ENCODE assay signal across 22 cellular contexts in genomic region chr4:88991746-88992145, GRCh38.
DNase-seq lines count a peak whose midpoint lies in the region; ATAC-seq and TF ChIP-seq lines count a peak whose summit lies in the region.
"Had no signal": no experiment of that assay in that cellular context is flagged by ENCODE, and none has a peak within 500 bp of the region (broad histone marks: within the 10 kb centered on the region; RNA-seq: fewer than 3 reads in every experiment).

No MANE protein-coding gene starts in this region.

- H3K27me3 Mint-ChIP-seq in Calu3 (ENCODE audit: unreplicated experiment) = no peaks in the 10 kb centered on the region

- no peak overlapping the region for H3K9ac ChIP-seq in IMR-90 (ENCODE audit: low read depth, low read length)

- in situ Hi-C loops in IMR-90 (cut with MboI; ENCODE audit: low sequenced_read_pairs) (no loop called here), brain microvascular endothelial cell (cut with HindIII; ENCODE audit: low pct_ligation_motif_present, low sequenced_read_pairs) (no loop called here)

- H2BK120ac ChIP-seq in IMR-90 (ENCODE audit: low read depth, low read length) = no peak overlapping the region

- H2BK20ac ChIP-seq in IMR-90 (ENCODE audit: low read depth, low read length) = no peak overlapping the region

- no peak overlapping the region for H2BK15ac ChIP-seq in IMR-90 (ENCODE audit: low read depth, low read length)

- H3K23ac ChIP-seq in IMR-90 (ENCODE audit: low read depth, low read length) = no peak overlapping the region

- H3K9me1 ChIP-seq in IMR-90 (ENCODE audit: insufficient read depth, low read length) = no peaks in the 10 kb centered on the region

- H4K8ac ChIP-seq in IMR-90 (ENCODE audit: low read depth in 2 of 2, low read length in 2 of 2) = no peak overlapping the region

- no peak for TF ChIP-seq POLR2A in IMR-90 (IDR thresholded peaks at IDR 0.05; ENCODE audit: low read depth, low read length)

- no peak overlapping the region for H2AK5ac ChIP-seq in IMR-90 (ENCODE audit: low read depth, low read length)

- ATAC-seq in IMR-90 (ENCODE audit: low read depth) (no peak), left lung (peak; percentile 27), omental fat pad (ENCODE audit: low FRiP score) (no peak)
- ATAC-seq in activated naive CD4-positive, alpha-beta T cell treated with anti-CD3 and anti-CD28 coated beads, Interleukin-2, amount 50 U/mL, for 72 hours = no peak
- ATAC-seq: activated CD4-positive, CD25-positive, alpha-beta regulatory T cell treated with anti-CD3 and anti-CD28 coated beads, Interleukin-2, amount 50 U/mL, for 24 hours had no signal

- H2BK5ac ChIP-seq in IMR-90 (ENCODE audit: low read depth, low read length, poor library complexity, severe bottlenecking) = no peak overlapping the region

- no peaks in the 10 kb centered on the region for H3K9me3 Mint-ChIP-seq in Calu3 (ENCODE audit: low read depth, unreplicated experiment)
- H3K9me3 Mint-ChIP-seq in activated naive CD4-positive, alpha-beta T cell treated with anti-CD3 and anti-CD28 coated beads, Interleukin-2, amount 50 U/mL, for 72 hours = no peaks in the 10 kb centered on the region
- H3K9me3 Mint-ChIP-seq: activated naive CD8-positive, alpha-beta T cell treated with anti-CD3 and anti-CD28 coated beads, Interleukin-2, amount 10 ng/mL, durations not matched to agents 7 days and 5 days; T-helper 2 cell treated with Interferon-gamma antibody and Interleukin-4, amounts not matched to agents 5 μg/mL and 100 μg/mL, for 36 hours had no signal

- no peak overlapping the region for H4K91ac ChIP-seq in IMR-90 (ENCODE audit: insufficient read depth, low read depth, low read length)

- no peaks in the 10 kb centered on the region for H3K36me3 Mint-ChIP-seq in Calu3 (ENCODE audit: insufficient read depth, unreplicated experiment)
- no peaks in the 10 kb centered on the region for H3K36me3 Mint-ChIP-seq in activated naive CD4-positive, alpha-beta T cell treated with anti-CD3 and anti-CD28 coated beads, Interleukin-2, amount 50 U/mL, for 72 hours
- H3K36me3 Mint-ChIP-seq: activated naive CD8-positive, alpha-beta T cell treated with anti-CD3 and anti-CD28 coated beads, Interleukin-2, amount 10 ng/mL, durations not matched to agents 7 days and 5 days had no signal

- H3K36me3 ChIP-seq in IMR-90 (ENCODE audit: control insufficient read depth, insufficient read depth, low read length) (peaks cover 3% of the 10 kb centered on the region; the same call in 1 of the 2 replicates), brain microvascular endothelial cell (replicated peaks) (no peaks in the 10 kb centered on the region), left lung (no peaks in the 10 kb centered on the region)
- H3K36me3 ChIP-seq: right atrium auricular region had no signal

- no peak overlapping the region for H3K4me3 ChIP-seq in IMR-90 (ENCODE audit: insufficient read depth, low read depth, low read length)
- no peak overlapping the region for H3K4me3 ChIP-seq in brain microvascular endothelial cell (ENCODE audit: low read depth, low read length)
- H3K4me3 ChIP-seq in left lung = no peak overlapping the region
- H3K4me3 ChIP-seq: breast epithelium, right atrium auricular region, SK-N-MC, testis had no signal

- H3K4me2 ChIP-seq in IMR-90 (ENCODE audit: low read depth, low read length) = no peak overlapping the region

- dilution Hi-C loops in IMR-90 (cut with HindIII; ENCODE audit: low sequenced_read_pairs, unreplicated experiment) = no loop called here

- H3K4me1 Mint-ChIP-seq in Calu3 (ENCODE audit: low read depth, unreplicated experiment) = peaks cover 8% of the 10 kb centered on the region

- H3K56ac ChIP-seq in IMR-90 (ENCODE audit: extremely low read depth, insufficient read depth, low read length) = no peak overlapping the region

- CTCF ChIA-PET in Calu3 (lab: Charles Lee) = no interaction called here
- CTCF ChIA-PET in IMR-90 (lab: Yijun Ruan, JAX) = interaction anchor here (0.6 kb wide), 1 partner anchor 330 kb away, joined by 6 read pairs; no protein-coding TSS in a partner anchor

- no peak overlapping the region for H4K5ac ChIP-seq in IMR-90 (ENCODE audit: low read depth, low read length)

- no peak overlapping the region for H3K4ac ChIP-seq in IMR-90 (ENCODE audit: low read depth, low read length)

- BruUV-seq in Calu3 (replicated peaks; lab: Mats Ljungman, UMichigan) (no TSS peak), IMR-90 (replicated peaks; lab: Mats Ljungman, UMichigan) (no TSS peak)

- intact Hi-C loops in Calu3 (cut with micrococcal nuclease; ENCODE audit: unreplicated experiment) (no loop called here), IMR-90 (cut with micrococcal nuclease) (loop anchor here (5.0 kb wide), 1 partner anchor 129 kb away; no protein-coding TSS in a partner anchor), left lung (cut with DNase I) (no loop called here)

- H3K79me1 ChIP-seq in IMR-90 (ENCODE audit: low read depth in 1 of 2, low read length in 2 of 2) = no peaks in the 10 kb centered on the region; a peak in 1 of 4 replicates

- H4K20me1 ChIP-seq in IMR-90 (ENCODE audit: insufficient read depth, low read length) = no peaks in the 10 kb centered on the region

- POLR2A ChIA-PET in IMR-90 (lab: Charles Lee; ENCODE audit: unreplicated experiment) = no interaction called here

- no peak overlapping the region for H3K18ac ChIP-seq in IMR-90 (ENCODE audit: low read depth, low read length)

- no peaks in the 10 kb centered on the region for H3K9me3 ChIP-seq in IMR-90 (ENCODE audit: control insufficient read depth, insufficient read depth, low read length)
- no peaks in the 10 kb centered on the region for H3K9me3 ChIP-seq in left lung
- H3K9me3 ChIP-seq: breast epithelium, right atrium auricular region, testis had no signal

- H3K4me3 Mint-ChIP-seq in Calu3 (ENCODE audit: low read depth, unreplicated experiment) = no peak overlapping the region
- H3K4me3 Mint-ChIP-seq: activated naive CD8-positive, alpha-beta T cell treated with anti-CD3 and anti-CD28 coated beads, Interleukin-2, amount 10 ng/mL, durations not matched to agents 7 days and 5 days; T-helper 2 cell treated with Interferon-gamma antibody and Interleukin-4, amounts not matched to agents 5 μg/mL and 100 μg/mL, for 36 hours had no signal

- H2AK9ac ChIP-seq in IMR-90 (replicated peaks; ENCODE audit: low read depth, low read length, poor library complexity) = no peak overlapping the region

- H3K27me3 ChIP-seq in IMR-90 (ENCODE audit: control insufficient read depth, insufficient read depth, low read length) (no peaks in the 10 kb centered on the region), brain microvascular endothelial cell (replicated peaks) (no peaks in the 10 kb centered on the region), left lung (no peaks in the 10 kb centered on the region)
- H3K27me3 ChIP-seq: breast epithelium, right atrium auricular region, testis had no signal

- DNase-seq in Calu3 = peak; percentile 4
- peak; percentile 54 for DNase-seq in IMR-90
- DNase-seq in brain microvascular endothelial cell = peak; percentile 23
- DNase-seq in left lung = no peak
- DNase-seq in GM10266 (ENCODE audit: extremely low spot score) = no peak
- DNase-seq in activated naive CD4-positive, alpha-beta T cell treated with anti-CD3 and anti-CD28 coated beads, Interleukin-2, amount 50 U/mL, for 72 hours (ENCODE audit: low spot score in 2 of 2) = no peak
- no peak for DNase-seq in omental fat pad (ENCODE audit: low spot score)
- DNase-seq in UCSD-AML1 (lab: John Stamatoyannopoulos, UW; ENCODE audit: unreplicated experiment) = no peak
- DNase-seq: activated CD8-positive, alpha-beta memory T cell treated with anti-CD3 and anti-CD28 coated beads for 24 hours; activated naive CD8-positive, alpha-beta T cell treated with anti-CD3 and anti-CD28 coated beads, Interleukin-2, amount 10 ng/mL, durations not matched to agents 7 days and 5 days; activated T-cell treated with anti-CD3 and anti-CD28 coated beads, Interleukin-2, amount 50 U/mL, for 48 hours; DMS53; GOT3; NCI-H2171 treated with DMSO at 0.1 percent for 48 hours; NCI-H748 treated with DMSO at 0.1 percent for 48 hours; stimulated activated CD4-positive, alpha-beta T cell treated with anti-CD3 and anti-CD28 coated beads, Interleukin-15, amount 100 ng/mL, for 24 hours; testis had no signal

- peak overlapping the region; percentile 42 for H3K27ac Mint-ChIP-seq in Calu3 (ENCODE audit: unreplicated experiment)
- H3K27ac Mint-ChIP-seq in activated naive CD4-positive, alpha-beta T cell treated with anti-CD3 and anti-CD28 coated beads, Interleukin-2, amount 50 U/mL, for 72 hours = no peak overlapping the region
- H3K27ac Mint-ChIP-seq: activated naive CD8-positive, alpha-beta T cell treated with anti-CD3 and anti-CD28 coated beads, Interleukin-2, amount 10 ng/mL, durations not matched to agents 7 days and 5 days; T-helper 2 cell treated with Interferon-gamma antibody and Interleukin-4, amounts not matched to agents 5 μg/mL and 100 μg/mL, for 36 hours had no signal

- H3K27ac ChIP-seq in IMR-90 (ENCODE audit: insufficient read depth, low read length) = no peak overlapping the region
- H3K27ac ChIP-seq in brain microvascular endothelial cell = no peak overlapping the region
- no peak overlapping the region for H3K27ac ChIP-seq in left lung
- H3K27ac ChIP-seq: breast epithelium, right atrium auricular region, SK-N-MC, testis had no signal

- no peak overlapping the region for H2AFZ ChIP-seq in IMR-90 (replicated peaks; ENCODE audit: low read length, poor library complexity)

- TF ChIP-seq RAD21 in IMR-90 (IDR thresholded peaks at IDR 0.05; ENCODE audit: low read length) = no peak

- H3K4me1 ChIP-seq in IMR-90 (ENCODE audit: control insufficient read depth, insufficient read depth, low read length) = no peaks in the 10 kb centered on the region
- peaks cover 0 to 5% of the 10 kb centered on the region in 2 donors for H3K4me1 ChIP-seq in left lung
- H3K4me1 ChIP-seq: breast epithelium, testis had no signal

- no peak overlapping the region for H3K14ac ChIP-seq in IMR-90 (replicated peaks; ENCODE audit: low read depth, low read length)

- TF ChIP-seq CTCF in Calu3 (IDR thresholded peaks at IDR 0.05; ENCODE audit: unreplicated experiment) = no peak
- no peak for TF ChIP-seq CTCF in IMR-90 (conservative IDR thresholded peaks at IDR 0.05; ENCODE audit: low read depth, low read length)
- TF ChIP-seq CTCF in brain microvascular endothelial cell (IDR thresholded peaks at IDR 0.05; ENCODE audit: low read depth, low read length, missing control alignments) = no peak
- no peak for TF ChIP-seq CTCF in left lung (IDR thresholded peaks at IDR 0.05)
- no peak for TF ChIP-seq CTCF in GM10266 (IDR thresholded peaks at IDR 0.05; ENCODE audit: control insufficient read depth, insufficient read depth, low read depth, missing control alignments)
- TF ChIP-seq CTCF in omental fat pad (IDR thresholded peaks at IDR 0.05) = no peak

TF ChIP-seq in IMR-90, 13 proteins besides CTCF, POLR2A, EP300 and RAD21:
- TF ChIP-seq USF2 (IDR thresholded peaks at IDR 0.05; ENCODE audit: low read depth, low read length) = no peak

Comparison
In these comparisons a context has a peak if more than half of its experiments do, and no peak if none do; other contexts are left out.
1. DNase-seq: peak in Calu3 (single experiment), IMR-90 (single experiment) and brain microvascular endothelial cell (single experiment); none in left lung (0 of 2), GM10266 (single experiment), activated naive CD4-positive, alpha-beta T cell treated with anti-CD3 and anti-CD28 coated beads, Interleukin-2, amount 50 U/mL, for 72 hours (0 of 2), omental fat pad (single experiment) and UCSD-AML1 (single experiment).